20 cellular contexts compared by ENCODE assay signal in the genomic region with DNA sequence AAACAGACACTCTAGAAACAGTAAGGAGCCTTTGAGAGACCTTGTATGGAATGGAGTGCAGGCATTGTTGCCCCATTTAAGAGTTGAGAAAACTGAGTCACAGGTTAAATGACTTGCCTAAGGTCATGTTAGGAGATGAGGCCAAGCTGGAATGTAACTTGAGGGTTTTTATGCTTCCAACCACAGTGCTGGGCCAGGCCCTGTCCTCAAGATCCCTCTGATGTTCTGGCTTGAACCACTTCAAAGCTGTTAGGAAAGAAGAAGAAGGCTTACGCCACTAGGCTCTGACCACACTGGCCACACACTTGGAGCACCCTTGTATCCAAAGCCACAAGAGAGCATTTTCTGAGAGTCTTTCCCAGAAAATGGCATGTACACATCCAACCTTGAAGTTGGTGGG. TPM values are rescaled to one million over a fixed set of nuclear protein-coding genes. Genes with fewer than 3 reads are reported as not detected.
DNase-seq lines count a peak whose midpoint lies in the region; ATAC-seq and TF ChIP-seq lines count a peak whose summit lies in the region.
"Had no signal": no experiment of that assay in that cellular context is flagged by ENCODE, and none has a peak within 500 bp of the region (broad histone marks: within the 10 kb centered on the region; RNA-seq: fewer than 3 reads in every experiment).

No MANE protein-coding gene starts in this region.

- H3K27me3 Mint-ChIP-seq in activated CD4-positive, alpha-beta T cell treated with anti-CD3 and anti-CD28 coated beads for 36 hours: no peaks in the 10 kb centered on the region

- peaks cover 40% of the 10 kb centered on the region for H3K4me1 Mint-ChIP-seq in activated CD4-positive, alpha-beta T cell treated with anti-CD3 and anti-CD28 coated beads for 36 hours

- POLR2A ChIA-PET in activated CD4-positive, alpha-beta T cell treated with anti-CD3 and anti-CD28 coated beads for 36 hours (lab: Charles Lee): interaction anchor here (0.6 kb wide), 2 partner anchors 156 to 799 kb away, joined by 4 read pairs; no protein-coding TSS in a partner anchor

- H3K4me3 Mint-ChIP-seq in activated CD4-positive, alpha-beta T cell treated with anti-CD3 and anti-CD28 coated beads for 36 hours: no peak overlapping the region
- H3K4me3 Mint-ChIP-seq: activated T-cell treated with anti-CD3 and anti-CD28 coated beads, Interleukin-2, amount 50 U/mL, for 72 hours; neural crest cell had no signal

- CTCF ChIA-PET in activated CD4-positive, alpha-beta T cell treated with anti-CD3 and anti-CD28 coated beads for 36 hours (lab: Charles Lee): interaction anchor here (0.7 to 3.7 kb wide), 8 partner anchors 8 to 127 kb away, joined by 3 to 15 read pairs (median 4); no protein-coding TSS in a partner anchor

- intact Hi-C loops in activated CD4-positive, alpha-beta T cell treated with anti-CD3 and anti-CD28 coated beads for 36 hours (cut with DNase I, micrococcal nuclease): no loop called here

- DNase-seq in activated CD4-positive, alpha-beta T cell treated with anti-CD3 and anti-CD28 coated beads for 36 hours: no peak
- no peak for DNase-seq in activated CD4-positive, alpha-beta T cell treated with anti-CD3 and anti-CD28 coated beads, Interleukin-2, amount 50 U/mL, for 1 hour
- DNase-seq in NOMO-1 treated with DMSO at 0.1 percent for 48 hours (lab: John Stamatoyannopoulos, UW; ENCODE audit: unreplicated experiment) (peak; percentile 61), cardiac fibroblast (ENCODE audit: low read depth in 2 of 2) (peak; percentile 50 to 75), MG63 (no peak)
- DNase-seq in stimulated activated naive CD8-positive, alpha-beta T cell treated with anti-CD3 and anti-CD28 coated beads, Interleukin-15, Interleukin-2, amounts not matched to agents 100 U/mL and 50 U/mL, for 24 hours: peak; percentile 16
- DNase-seq: activated T-cell treated with anti-CD3 and anti-CD28 coated beads, Interleukin-2, amount 50 U/mL, for 72 hours; DMS 273 treated with DMSO at 0.1 percent for 48 hours; left ventricle myocardium superior; NCI-H146; NCI-H748 treated with DMSO at 0.1 percent for 48 hours; right lobe of liver had no signal

- H3K4me3 ChIP-seq in cardiac fibroblast (replicated peaks in 1 of 2; ENCODE audit: low read depth in 2 of 2, low read length in 2 of 2) (no peak overlapping the region), MG63 (no peak overlapping the region)
- H3K4me3 ChIP-seq: breast epithelium, hepatocyte, right lobe of liver, SJCRH30, thoracic aorta had no signal

- H3K36me3 ChIP-seq in MG63: no peaks in the 10 kb centered on the region
- H3K36me3 ChIP-seq: breast epithelium, right lobe of liver, SJCRH30, thoracic aorta had no signal

- H3K27ac Mint-ChIP-seq in activated CD4-positive, alpha-beta T cell treated with anti-CD3 and anti-CD28 coated beads for 36 hours: no peak overlapping the region
- H3K27ac Mint-ChIP-seq: activated T-cell treated with anti-CD3 and anti-CD28 coated beads, Interleukin-2, amount 50 U/mL, for 72 hours had no signal

- no peaks in the 10 kb centered on the region for H3K9me3 Mint-ChIP-seq in activated CD4-positive, alpha-beta T cell treated with anti-CD3 and anti-CD28 coated beads for 36 hours (ENCODE audit: low read depth)
- H3K9me3 Mint-ChIP-seq: activated T-cell treated with anti-CD3 and anti-CD28 coated beads, Interleukin-2, amount 50 U/mL, for 72 hours; neural crest cell had no signal

- no peaks in the 10 kb centered on the region for H3K27me3 ChIP-seq in MG63
- H3K27me3 ChIP-seq: breast epithelium, hepatocyte, right lobe of liver, SJCRH30 had no signal

- no peak for TF ChIP-seq CTCF in cardiac fibroblast (IDR thresholded peaks at IDR 0.05; ENCODE audit: low read depth, low read length)

- ATAC-seq in activated CD4-positive, alpha-beta T cell treated with anti-CD3 and anti-CD28 coated beads for 36 hours: peak; percentile 37
- peak; percentile 57 for ATAC-seq in stimulated activated naive CD8-positive, alpha-beta T cell treated with anti-CD3 and anti-CD28 coated beads, Interleukin-15, Interleukin-2, amounts not matched to agents 100 U/mL and 50 U/mL, for 24 hours
- no peak for ATAC-seq in HG03097 (IDR thresholded peaks at IDR 0.05; ENCODE audit: low FRiP score, unreplicated experiment)
- ATAC-seq in GM21786 (IDR thresholded peaks at IDR 0.05; ENCODE audit: unreplicated experiment): no peak
- ATAC-seq: activated CD4-positive, CD25-positive, alpha-beta regulatory T cell treated with anti-CD3 and anti-CD28 coated beads, Interleukin-2, amount 50 U/mL, for 24 hours; left ventricle myocardium superior; right lobe of liver had no signal

- H3K9me3 ChIP-seq in MG63: no peaks in the 10 kb centered on the region
- H3K9me3 ChIP-seq: breast epithelium, right lobe of liver, SJCRH30, thoracic aorta had no signal

- no peaks in the 10 kb centered on the region for H3K36me3 Mint-ChIP-seq in activated CD4-positive, alpha-beta T cell treated with anti-CD3 and anti-CD28 coated beads for 36 hours (ENCODE audit: low read depth)

RNA-seq across cellular contexts. Expression of gene PLAU, which starts 42.7 kb away (rescaled TPM):
- under 1 TPM in 1 of 2 experiments, not detected in 1; 0.16 TPM for total RNA-seq in activated CD4-positive, alpha-beta T cell treated with anti-CD3 and anti-CD28 coated beads for 36 hours
- 169 and 219 TPM in 2 replicates for total RNA-seq in MG63 (2014; rRNA removed; shearing (Covaris generic); ENCODE audit: low replicate concordance)

RNA-seq across cellular contexts. Expression of gene VCL, which starts 44.3 kb away (rescaled TPM):
- 10 to 100 TPM; 20.7 to 22.7 TPM for total RNA-seq in activated CD4-positive, alpha-beta T cell treated with anti-CD3 and anti-CD28 coated beads for 36 hours
- 109 and 112 TPM in 2 replicates for total RNA-seq in MG63 (2014; rRNA removed; shearing (Covaris generic); ENCODE audit: low replicate concordance)

Comparison
In these comparisons a context has a peak if more than half of its experiments do, and no peak if none do; other contexts are left out.
1. ATAC-seq: peak in activated CD4-positive, alpha-beta T cell treated with anti-CD3 and anti-CD28 coated beads for 36 hours (single experiment) and stimulated activated naive CD8-positive, alpha-beta T cell treated with anti-CD3 and anti-CD28 coated beads, Interleukin-15, Interleukin-2, amounts not matched to agents 100 U/mL and 50 U/mL, for 24 hours (single experiment); none in HG03097 (single experiment) and GM21786 (single experiment).
2. DNase-seq: peak in NOMO-1 treated with DMSO at 0.1 percent for 48 hours (single experiment), cardiac fibroblast (2 of 2) and stimulated activated naive CD8-positive, alpha-beta T cell treated with anti-CD3 and anti-CD28 coated beads, Interleukin-15, Interleukin-2, amounts not matched to agents 100 U/mL and 50 U/mL, for 24 hours (single experiment); none in activated CD4-positive, alpha-beta T cell treated with anti-CD3 and anti-CD28 coated beads for 36 hours (single experiment), activated CD4-positive, alpha-beta T cell treated with anti-CD3 and anti-CD28 coated beads, Interleukin-2, amount 50 U/mL, for 1 hour (single experiment) and MG63 (single experiment).
3. RNA of gene PLAU, which starts 42.7 kb away (total RNA-seq): 169 to 219 TPM in MG63; 0.16 TPM in activated CD4-positive, alpha-beta T cell treated with anti-CD3 and anti-CD28 coated beads for 36 hours; every median in the first group is over 100 times any median in the second.